ENCODE assay signal across 9 cellular contexts in genomic region chr16:67326115-67326471, GRCh38. TPM values are rescaled to one million over a fixed set of nuclear protein-coding genes. Genes with fewer than 3 reads are reported as not detected.
DNase-seq lines count a peak whose midpoint lies in the region; ATAC-seq and TF ChIP-seq lines count a peak whose summit lies in the region.
"Had no signal": no experiment of that assay in that cellular context is flagged by ENCODE, and none has a peak within 500 bp of the region (broad histone marks: within the 10 kb centered on the region; RNA-seq: fewer than 3 reads in every experiment).

No MANE protein-coding gene starts in this region.

- 33 to 46% methylated on average over 11 of the region's 11 CpGs for WGBS in body of pancreas, 2 donors

- peak overlapping the region; percentile 65 for H3K4me3 ChIP-seq in left ventricle myocardium inferior
- peak overlapping the region; percentile 51 for H3K4me3 ChIP-seq in choroid plexus epithelial cell (ENCODE audit: low read depth, low read length)
- H3K4me3 ChIP-seq in muscle layer of duodenum (ENCODE audit: low read depth in 1 of 2, low read length in 2 of 2): peak overlapping the region; percentile 31 to 63
- peak overlapping the region; percentile 34 to 47 for H3K4me3 ChIP-seq in vagina
- H3K4me3 ChIP-seq in body of pancreas: peak overlapping the region in 1 of 2 donors; percentile 1

- no peaks in the 10 kb centered on the region for H3K9me3 ChIP-seq in left ventricle myocardium inferior (replicated peaks)
- H3K9me3 ChIP-seq in muscle layer of duodenum (ENCODE audit: control insufficient read depth in 1 of 2, low read length in 2 of 2): no peaks in the 10 kb centered on the region
- H3K9me3 ChIP-seq in vagina: no peaks in the 10 kb centered on the region
- H3K9me3 ChIP-seq in body of pancreas: no peaks in the 10 kb centered on the region

- H3K4me1 ChIP-seq in left ventricle myocardium inferior (peaks cover 11% of the 10 kb centered on the region), muscle layer of duodenum (ENCODE audit: control insufficient read depth in 1 of 2, insufficient read depth in 2 of 2, low read length in 2 of 2) (peaks cover 4 to 14% of the 10 kb centered on the region in 2 donors), vagina (peaks cover 8% of the 10 kb centered on the region), body of pancreas (peaks cover 7% of the 10 kb centered on the region)

- TF ChIP-seq POLR2A in vagina (IDR thresholded peaks at IDR 0.05) (no peak), body of pancreas (IDR thresholded peaks at IDR 0.05) (no peak)

- no peak for DNase-seq in left ventricle myocardium inferior
- no peak for DNase-seq in left cardiac atrium
- no peak for DNase-seq in choroid plexus epithelial cell (ENCODE audit: low read depth)
- no peak for DNase-seq in vagina (ENCODE audit: extremely low spot score in 2 of 2)
- no peak for DNase-seq in NCI-H526 (lab: John Stamatoyannopoulos, UW)
- no peak for DNase-seq in body of pancreas

- H3K27me3 ChIP-seq in left ventricle myocardium inferior (ENCODE audit: low read depth) (peaks cover 54% of the 10 kb centered on the region), muscle layer of duodenum (ENCODE audit: low read depth, low read length) (peaks cover 4% of the 10 kb centered on the region), vagina (no peaks in the 10 kb centered on the region), body of pancreas (no peaks in the 10 kb centered on the region)

- H3K36me3 ChIP-seq in left ventricle myocardium inferior (no peaks in the 10 kb centered on the region), muscle layer of duodenum (ENCODE audit: control insufficient read depth in 1 of 2, insufficient read depth in 2 of 2, low read length in 2 of 2) (no peaks in the 10 kb centered on the region), vagina (no peaks in the 10 kb centered on the region), body of pancreas (replicated peaks in 1 of 2; ENCODE audit: insufficient read depth in 1 of 2, low read depth in 2 of 2) (no peaks in the 10 kb centered on the region)

- TF ChIP-seq CTCF in left ventricle myocardium inferior (IDR thresholded peaks at IDR 0.05; ENCODE audit: borderline replicate concordance): no peak
- TF ChIP-seq CTCF in choroid plexus epithelial cell (conservative IDR thresholded peaks at IDR 0.05; ENCODE audit: low read depth, low read length): no peak
- no peak for TF ChIP-seq CTCF in vagina (IDR thresholded peaks at IDR 0.05)
- TF ChIP-seq CTCF in body of pancreas (IDR thresholded peaks at IDR 0.05): no peak

- ATAC-seq in left cardiac atrium (no peak), GM21723 (IDR thresholded peaks at IDR 0.05; ENCODE audit: unreplicated experiment) (no peak), body of pancreas (no peak)

- no peak overlapping the region for H3K27ac ChIP-seq in left ventricle myocardium inferior (replicated peaks)
- H3K27ac ChIP-seq in muscle layer of duodenum (ENCODE audit: low read length): no peak overlapping the region
- H3K27ac ChIP-seq in vagina: peak overlapping the region; percentile 21
- H3K27ac ChIP-seq in body of pancreas: peak overlapping the region in 2 of 4 donors; percentile 57 to 68

- intact Hi-C loops in left ventricle myocardium inferior (cut with micrococcal nuclease) (no loop called here), left cardiac atrium (cut with DNase I) (no loop called here), vagina (cut with DNase I) (no loop called here), body of pancreas (cut with DNase I) (no loop called here)

RNA-seq across cellular contexts. Expression of gene KCTD19, which starts 0.4 kb away (rescaled TPM):
- not detected for total RNA-seq in left ventricle myocardium inferior
- total RNA-seq in left cardiac atrium: under 1 TPM in 1 of 2 donors, not detected in 1; 0.16 TPM
- total RNA-seq in vagina: not detected
- under 1 TPM in 1 of 2 donors, not detected in 1; under 0.01 TPM for total RNA-seq in body of pancreas

RNA-seq across cellular contexts. Expression of gene LRRC36, which starts 0.5 kb away (rescaled TPM):
- total RNA-seq in left ventricle myocardium inferior (not detected), left cardiac atrium (not detected), vagina (not detected), body of pancreas (1 to 10 TPM; 1.6 to 7.0 TPM)
- total RNA-seq: Daoy had no signal

RNA-seq across cellular contexts. Expression of gene PLEKHG4, which starts 46.8 kb away (rescaled TPM):
- 1.1 TPM for total RNA-seq in left ventricle myocardium inferior
- 1 to 10 TPM; 1.8 to 2.2 TPM for total RNA-seq in left cardiac atrium
- 9.8 TPM for total RNA-seq in vagina
- 10 to 100 TPM; 21.8 to 29.6 TPM for total RNA-seq in body of pancreas
